ENCODE assay signal across 9 cellular contexts in genomic region chr12:12720052-12720451, GRCh38. TPM values are rescaled to one million over a fixed set of nuclear protein-coding genes. Genes with fewer than 3 reads are reported as not detected.
DNase-seq lines count a peak whose midpoint lies in the region; ATAC-seq and TF ChIP-seq lines count a peak whose summit lies in the region.
"Had no signal": no experiment of that assay in that cellular context is flagged by ENCODE, and none has a peak within 500 bp of the region (broad histone marks: within the 10 kb centered on the region; RNA-seq: fewer than 3 reads in every experiment).

No MANE protein-coding gene starts in this region.

- no peaks in the 10 kb centered on the region for H3K27me3 Mint-ChIP-seq in activated T-cell treated with anti-CD3 and anti-CD28 coated beads, Interleukin-2, amount 50 U/mL, for 24 hours

- H3K36me3 ChIP-seq in WERI-Rb-1 (peaks cover 52% of the 10 kb centered on the region), testis (ENCODE audit: low read depth, missing control alignments) (no peaks in the 10 kb centered on the region)

- intact Hi-C loops in testis (cut with DNase I; ENCODE audit: low total_unique reads), result no loop called here

- H3K27me3 ChIP-seq in WERI-Rb-1 (ENCODE audit: insufficient read depth, low read depth, severe bottlenecking) (no peaks in the 10 kb centered on the region), testis (no peaks in the 10 kb centered on the region)

- no peaks in the 10 kb centered on the region for H3K9me3 Mint-ChIP-seq in activated T-cell treated with anti-CD3 and anti-CD28 coated beads, Interleukin-2, amount 50 U/mL, for 24 hours

- H3K36me3 Mint-ChIP-seq in activated T-cell treated with anti-CD3 and anti-CD28 coated beads, Interleukin-2, amount 50 U/mL, for 24 hours (ENCODE audit: low read depth), result peaks cover 74% of the 10 kb centered on the region

- peaks cover 55% of the 10 kb centered on the region for H3K4me1 Mint-ChIP-seq in activated T-cell treated with anti-CD3 and anti-CD28 coated beads, Interleukin-2, amount 50 U/mL, for 24 hours (ENCODE audit: low read depth)

- no peaks in the 10 kb centered on the region for H3K9me3 ChIP-seq in WERI-Rb-1 (ENCODE audit: severe bottlenecking)
- no peaks in the 10 kb centered on the region for H3K9me3 ChIP-seq in testis

- ATAC-seq in esophagus mucosa, result no peak

- peak overlapping the region; percentile 88 for H3K4me3 ChIP-seq in WERI-Rb-1 (ENCODE audit: low read depth, low read length)
- no peak overlapping the region for H3K4me3 ChIP-seq in testis

- peak overlapping the region; percentile 97 for H3K27ac Mint-ChIP-seq in activated T-cell treated with anti-CD3 and anti-CD28 coated beads, Interleukin-2, amount 50 U/mL, for 24 hours

- H3K4me3 Mint-ChIP-seq in activated T-cell treated with anti-CD3 and anti-CD28 coated beads, Interleukin-2, amount 50 U/mL, for 24 hours, result peak overlapping the region; percentile 98

- TF ChIP-seq CTCF in WERI-Rb-1 (IDR thresholded peaks at IDR 0.05; ENCODE audit: low read depth, low read length) (no peak), testis (IDR thresholded peaks at IDR 0.05) (no peak)

- peaks cover 19% of the 10 kb centered on the region for H3K4me1 ChIP-seq in testis

- H3K27ac ChIP-seq in WERI-Rb-1, result peak overlapping the region; percentile 100
- peak overlapping the region; percentile 95 to 100 for H3K27ac ChIP-seq in testis

- TF ChIP-seq POLR2A in testis (IDR thresholded peaks at IDR 0.05), result no peak

- DNase-seq in activated T-cell treated with anti-CD3 and anti-CD28 coated beads, Interleukin-2, amount 50 U/mL, for 24 hours, result no peak
- DNase-seq in activated T-cell treated with anti-CD3 and anti-CD28 coated beads for 4 hours (no peak), WERI-Rb-1 (no peak), foreskin melanocyte (peak; percentile 22), testis (no peak), mesenteric fat pad (ENCODE audit: low spot score) (no peak), GOT3 (lab: John Stamatoyannopoulos, UW) (no peak)
- DNase-seq: cortex of kidney had no signal

- 61 to 66% methylated on average over 4 of the region's 4 CpGs for WGBS in testis, 2 donors

RNA-seq across cellular contexts. Expression of gene CDKN1B, which starts 2.9 kb away (rescaled TPM):
- total RNA-seq in testis, result 10 to 100 TPM; 76.1 to 98.9 TPM
- polyA plus RNA-seq in testis (ENCODE audit: insufficient read depth, low read depth, low replicate concordance), result 59.2 TPM
- total RNA-seq in mesenteric fat pad, result 28.9 TPM
- total RNA-seq in esophagus mucosa, result 20.4 TPM

RNA-seq across cellular contexts. Expression of gene GPR19, which starts 24.1 kb away (rescaled TPM):
- total RNA-seq in testis (1 to 10 TPM; 2.1 to 2.9 TPM), mesenteric fat pad (not detected), esophagus mucosa (0.36 TPM)
- polyA plus RNA-seq in testis (ENCODE audit: insufficient read depth, low read depth, low replicate concordance), result 4.1 TPM
